ENCODE assay signal across 9 cellular contexts in genomic region chr3:152222327-152222726, GRCh38.
A peak's percentile ranks its signal among the peaks of the same experiment; 100 is the strongest.
DNase-seq lines count a peak whose midpoint lies in the region; ATAC-seq and TF ChIP-seq lines count a peak whose summit lies in the region.
"Had no signal": no experiment of that assay in that cellular context is flagged by ENCODE, and none has a peak within 500 bp of the region (broad histone marks: within the 10 kb centered on the region; RNA-seq: fewer than 3 reads in every experiment).

No MANE protein-coding gene starts in this region.

- H3K27ac ChIP-seq in muscle layer of colon (ENCODE audit: low read depth, low read length): peak overlapping the region; percentile 48

- H3K36me3 ChIP-seq in muscle layer of colon (ENCODE audit: insufficient read depth, low read length): no peaks in the 10 kb centered on the region

- ATAC-seq in GM21576 (IDR thresholded peaks at IDR 0.05; ENCODE audit: unreplicated experiment): peak; percentile 49
- ATAC-seq in HG03457 (IDR thresholded peaks at IDR 0.05; ENCODE audit: unreplicated experiment): no peak

- no peak for TF ChIP-seq CTCF in AG10803 (conservative IDR thresholded peaks at IDR 0.05; ENCODE audit: low read length)

- H3K4me1 ChIP-seq in muscle layer of colon (ENCODE audit: insufficient read depth, low read length): peaks cover 49% of the 10 kb centered on the region

- H3K4me3 ChIP-seq in AG10803 (ENCODE audit: low read length) (no peak overlapping the region), muscle layer of colon (ENCODE audit: low read depth in 1 of 2, low read length in 2 of 2) (no peak overlapping the region)

- H3K27me3 ChIP-seq in muscle layer of colon (ENCODE audit: control insufficient read depth in 1 of 2, insufficient read depth in 2 of 2, low read length in 2 of 2): no peaks in the 10 kb centered on the region

- H3K9me3 ChIP-seq in muscle layer of colon (ENCODE audit: low read length): no peaks in the 10 kb centered on the region

- DNase-seq in AG10803 (ENCODE audit: low read depth): peak; percentile 86
- peak; percentile 54 for DNase-seq in amniotic stem cell (lab: John Stamatoyannopoulos, UW)
- DNase-seq in NK-92 treated with Interleukin-12 subunit alpha and Interleukin-12 subunit beta, amount 100 ng/mL, for 24 hours (lab: John Stamatoyannopoulos, UW): no peak
- DNase-seq in T-helper 9 cell: no peak
- no peak for DNase-seq in NCI-H1105 (lab: John Stamatoyannopoulos, UW)
- DNase-seq: endodermal cell had no signal

- H3K9ac ChIP-seq in muscle layer of colon (ENCODE audit: low read length): no peak overlapping the region

Comparison
In these comparisons a context has a peak if more than half of its experiments do, and no peak if none do; other contexts are left out.
1. DNase-seq: peak in AG10803 (single experiment) and amniotic stem cell (single experiment); none in NK-92 treated with Interleukin-12 subunit alpha and Interleukin-12 subunit beta, amount 100 ng/mL, for 24 hours (single experiment), T-helper 9 cell (single experiment) and NCI-H1105 (single experiment).